32 cellular contexts compared by ENCODE assay signal in genomic region chr9:131494296-131494870, GRCh38. TPM values are rescaled to one million over a fixed set of nuclear protein-coding genes. Genes with fewer than 3 reads are reported as not detected.
"Had no signal": no experiment of that assay in that cellular context is flagged by ENCODE, and none has a peak within 500 bp of the region (broad histone marks: within the 10 kb centered on the region; RNA-seq: fewer than 3 reads in every experiment).

No MANE protein-coding gene starts in this region.

- H3K4me3 ChIP-seq: ascending aorta, cardiac muscle cell, MG63, SJCRH30 had no signal

- H3K9ac ChIP-seq: SK-N-SH had no signal

- H3K9me3 Mint-ChIP-seq: activated CD8-positive, alpha-beta T cell treated with anti-CD3 and anti-CD28 coated beads for 36 hours; activated naive CD4-positive, alpha-beta T cell treated with anti-CD3 and anti-CD28 coated beads, Interleukin-2, amount 50 U/mL, for 72 hours; activated naive CD8-positive, alpha-beta T cell treated with anti-CD3 and anti-CD28 coated beads, Interleukin-2, amount 50 U/mL, for 24 hours; activated T-helper 1 cell treated with anti-CD3 and anti-CD28 coated beads, Interleukin-12 subunit alpha, Interleukin-12 subunit beta, Interleukin-2, Interleukin-4 antibody, amounts not matched to agents 30 ng/mL and 10 ng/mL and 1 ng/mL, durations not matched to agents 14 hours and 24 hours and 36 hours had no signal

- ATAC-seq: activated CD4-positive, CD25-positive, alpha-beta regulatory T cell treated with anti-CD3 and anti-CD28 coated beads, Interleukin-2, amount 50 U/mL, for 24 hours; activated CD8-positive, alpha-beta T cell treated with anti-CD3 and anti-CD28 coated beads for 36 hours; activated naive CD4-positive, alpha-beta T cell treated with anti-CD3 and anti-CD28 coated beads, Interleukin-2, amount 50 U/mL, for 72 hours; activated naive CD8-positive, alpha-beta T cell treated with anti-CD3 and anti-CD28 coated beads, Interleukin-2, amount 50 U/mL, for 24 hours; Panc1; Right ventricle myocardium inferior had no signal

- H3K4me3 Mint-ChIP-seq: activated CD8-positive, alpha-beta T cell treated with anti-CD3 and anti-CD28 coated beads for 36 hours; activated naive CD8-positive, alpha-beta T cell treated with anti-CD3 and anti-CD28 coated beads, Interleukin-2, amount 50 U/mL, for 24 hours; activated T-helper 1 cell treated with anti-CD3 and anti-CD28 coated beads, Interleukin-12 subunit alpha, Interleukin-12 subunit beta, Interleukin-2, Interleukin-4 antibody, amounts not matched to agents 30 ng/mL and 10 ng/mL and 1 ng/mL, durations not matched to agents 14 hours and 24 hours and 36 hours had no signal

- H3K27me3 ChIP-seq: ascending aorta, brain microvascular endothelial cell, cardiac muscle cell, MG63, SJCRH30 had no signal

- H3K27ac Mint-ChIP-seq: activated CD8-positive, alpha-beta T cell treated with anti-CD3 and anti-CD28 coated beads for 36 hours; activated naive CD8-positive, alpha-beta T cell treated with anti-CD3 and anti-CD28 coated beads, Interleukin-2, amount 50 U/mL, for 24 hours; activated T-helper 1 cell treated with anti-CD3 and anti-CD28 coated beads, Interleukin-12 subunit alpha, Interleukin-12 subunit beta, Interleukin-2, Interleukin-4 antibody, amounts not matched to agents 30 ng/mL and 10 ng/mL and 1 ng/mL, durations not matched to agents 14 hours and 24 hours and 36 hours had no signal

- H3K27me3 Mint-ChIP-seq: activated CD8-positive, alpha-beta T cell treated with anti-CD3 and anti-CD28 coated beads for 36 hours; activated naive CD8-positive, alpha-beta T cell treated with anti-CD3 and anti-CD28 coated beads, Interleukin-2, amount 50 U/mL, for 24 hours had no signal

- H3K4me1 ChIP-seq: ascending aorta, SJCRH30 had no signal

- H3K4me2 ChIP-seq: SK-N-SH had no signal

- H3K27ac ChIP-seq: ascending aorta, brain microvascular endothelial cell, cardiac muscle cell, SJCRH30 had no signal

- DNase-seq: activated CD4-positive, alpha-beta T cell treated with anti-CD3 and anti-CD28 coated beads for 4 hours; activated CD8-positive, alpha-beta memory T cell treated with anti-CD3 and anti-CD28 coated beads, Interleukin-2, amount 50 U/mL, for 48 hours; activated CD8-positive, alpha-beta T cell treated with anti-CD3 and anti-CD28 coated beads for 36 hours; activated effector memory CD4-positive, alpha-beta T cell treated with anti-CD3 and anti-CD28 coated beads, Interleukin-2, amount 50 U/mL, for 16 hours; activated naive CD4-positive, alpha-beta T cell treated with Interleukin-2 at 50 U/mL for 16 hours; activated naive CD8-positive, alpha-beta T cell treated with anti-CD3 and anti-CD28 coated beads, Interleukin-2, amount 50 U/mL, for 24 hours; activated T-cell treated with anti-CD3 and anti-CD28 coated beads, Interleukin-2, amount 50 U/mL, for 1 hour; amniotic stem cell; brain microvascular endothelial cell; MG63; MV-4-11; NCI-H1092 treated with DMSO at 0.1 percent for 48 hours; NCI-H1417 treated with DMSO at 0.1 percent for 48 hours; NCI-H1694; NCI-H2029; NCI-H345; NCI-H510A; NCI-H526 treated with DMSO at 0.1 percent for 48 hours; NCI-H82; NK-92 treated with Interleukin-12 subunit alpha and Interleukin-12 subunit beta, amount 100 ng/mL, for 24 hours; OCI-M1; RPMI8226; SJCRH30; SK-N-SH had no signal

- H3K9me3 ChIP-seq: ascending aorta, MG63, SJCRH30, SK-N-SH had no signal

RNA-seq across cellular contexts. Expression of gene PRRT1B, which starts 50.9 kb away (rescaled TPM):
- total RNA-seq: activated CD8-positive, alpha-beta T cell treated with anti-CD3 and anti-CD28 coated beads for 36 hours; activated naive CD4-positive, alpha-beta T cell treated with anti-CD3 and anti-CD28 coated beads, Interleukin-2, amount 50 U/mL, for 72 hours; activated T-helper 1 cell treated with anti-CD3 and anti-CD28 coated beads, Interleukin-12 subunit alpha, Interleukin-12 subunit beta, Interleukin-2, Interleukin-4 antibody, amounts not matched to agents 30 ng/mL and 10 ng/mL and 1 ng/mL, durations not matched to agents 14 hours and 24 hours and 36 hours; ascending aorta; cardiac muscle cell; Right ventricle myocardium inferior; SJCRH30; T-helper 1 cell treated with Interleukin-12 subunit alpha and Interleukin-12 subunit beta and Interleukin-4 antibody, amounts not matched to agents 30 ng/mL and 1 ng/mL, for 36 hours had no signal
- polyA plus RNA-seq: cardiac muscle cell, SK-N-SH had no signal
